In genomic region chr4:128854433-128854832, GRCh38 we compare ENCODE assay signal across 8 cellular contexts. TPM values are rescaled to one million over a fixed set of nuclear protein-coding genes. Genes with fewer than 3 reads are reported as not detected.
DNase-seq lines count a peak whose midpoint lies in the region; ATAC-seq, FAIRE-seq and TF ChIP-seq lines count a peak whose summit lies in the region.

No MANE protein-coding gene starts in this region.

- H3K27ac ChIP-seq in stomach: no peak overlapping the region

- no peaks in the 10 kb centered on the region for H3K27me3 ChIP-seq in stomach

- DNase-seq in GF-D8 (lab: John Stamatoyannopoulos, UW) (peak; percentile 72), KG1 (lab: John Stamatoyannopoulos, UW) (peak; percentile 13), fibroblast of pulmonary artery (ENCODE audit: low read depth) (peak; percentile 36), NCI-H1105 (lab: John Stamatoyannopoulos, UW) (no peak), stomach (no peak), frontal cortex (ENCODE audit: low spot score in 2 of 2) (no peak)
- no peak for DNase-seq in activated CD8-positive, alpha-beta memory T cell treated with anti-CD3 and anti-CD28 coated beads, Interleukin-2, amount 50 U/mL, for 4 hours

- no peak for TF ChIP-seq POLR2A in stomach (IDR thresholded peaks at IDR 0.05)

- no peaks in the 10 kb centered on the region for H3K9me3 ChIP-seq in stomach

- no peak overlapping the region for H3K4me3 ChIP-seq in fibroblast of pulmonary artery (replicated peaks; ENCODE audit: low read depth, low read length)
- H3K4me3 ChIP-seq in stomach: no peak overlapping the region

- ATAC-seq in GM21526 (IDR thresholded peaks at IDR 0.05; ENCODE audit: low FRiP score, unreplicated experiment): peak; percentile 52

- H3K36me3 ChIP-seq in stomach: peaks cover 82 to 100% (median 100%) of the 10 kb centered on the region in 4 donors

- WGBS in stomach, 5 donors: 51 to 62% (median 60%) methylated on average over 6 of the region's 6 CpGs

- H3K4me1 ChIP-seq in stomach: peaks cover 0 to 25% (median 7%) of the 10 kb centered on the region in 4 donors

- FAIRE-seq in frontal cortex (lab: Jason Lieb, UNC): no peak

- TF ChIP-seq CTCF in fibroblast of pulmonary artery (IDR thresholded peaks at IDR 0.05; ENCODE audit: low read length, missing control alignments) (no peak), stomach (IDR thresholded peaks at IDR 0.05) (no peak)

- TF ChIP-seq EP300 in stomach (IDR thresholded peaks at IDR 0.05): no peak

- intact Hi-C loops in stomach (cut with DNase I; ENCODE audit: low total_unique reads): no loop called here

RNA-seq across cellular contexts. Expression of gene JADE1, which starts 44.9 kb away (rescaled TPM):
- total RNA-seq in stomach (10 to 100 TPM; 11.6 to 57.2 (median 31.7) TPM), frontal cortex (28.5 TPM)
- 10 to 100 TPM; 11.2 to 16.3 (median 12.3) TPM for polyA plus RNA-seq in stomach

Comparison
In these comparisons a context has a peak if more than half of its experiments do, and no peak if none do; other contexts are left out.
1. DNase-seq: peak in GF-D8 (single experiment), KG1 (single experiment) and fibroblast of pulmonary artery (single experiment); none in NCI-H1105 (single experiment), stomach (single experiment), frontal cortex (0 of 2) and activated CD8-positive, alpha-beta memory T cell treated with anti-CD3 and anti-CD28 coated beads, Interleukin-2, amount 50 U/mL, for 4 hours (single experiment).